Comparison of ENCODE assay signal across 17 cellular contexts in the genomic region with DNA sequence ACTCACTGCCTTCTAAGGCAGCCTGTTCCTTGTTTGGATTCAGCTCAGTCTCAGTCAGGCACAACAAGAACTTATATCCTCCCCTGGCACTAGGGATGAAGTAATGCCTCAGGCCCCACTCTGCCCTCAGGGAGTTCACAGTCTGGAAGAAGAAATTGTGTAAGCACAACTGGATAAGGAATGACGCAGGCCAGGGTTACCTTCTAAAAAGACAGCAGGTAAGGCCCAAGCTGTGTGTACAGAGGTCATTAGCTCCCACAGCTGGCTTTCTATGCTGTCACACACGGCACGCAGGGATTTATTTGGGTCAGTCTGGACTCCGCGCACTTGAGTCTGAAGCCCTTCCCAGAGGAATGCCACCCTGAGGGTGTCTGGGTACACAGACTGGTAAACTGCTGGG.
DNase-seq lines count a peak whose midpoint lies in the region; ATAC-seq and TF ChIP-seq lines count a peak whose summit lies in the region.
"Had no signal": no experiment of that assay in that cellular context is flagged by ENCODE, and none has a peak within 500 bp of the region (broad histone marks: within the 10 kb centered on the region; RNA-seq: fewer than 3 reads in every experiment).

No MANE protein-coding gene starts in this region.

- no peak overlapping the region for H3K23ac ChIP-seq in mesenchymal stem cell (ENCODE audit: low read length in 2 of 2)

- H3K79me1 ChIP-seq in mesenchymal stem cell (replicated peaks; ENCODE audit: low read length, poor library complexity, severe bottlenecking): peaks cover 17% of the 10 kb centered on the region

- 60% methylated on average over 5 of the region's 5 CpGs for WGBS in mammary epithelial cell (ENCODE audit: low coverage, missing lambda C conversion rate)
- WGBS in mesenchymal stem cell: 80% methylated on average over 5 of the region's 5 CpGs

- TF ChIP-seq CTCF in mammary epithelial cell (conservative IDR thresholded peaks at IDR 0.05 in 1 of 2, IDR thresholded peaks at IDR 0.05 in 1 of 2; ENCODE audit: extremely low read depth in 1 of 2, insufficient read depth in 1 of 2, low read depth in 1 of 2, low read length in 2 of 2) (no peak), tibial artery (IDR thresholded peaks at IDR 0.05) (no peak)

- H3K4me1 ChIP-seq in mammary epithelial cell (ENCODE audit: insufficient read depth, low read length) (peaks cover 17% of the 10 kb centered on the region), mesenchymal stem cell (ENCODE audit: control insufficient read depth, insufficient read depth, low read depth, low read length) (peaks cover 30% of the 10 kb centered on the region), tibial artery (peaks cover 0 to 28% (median 11%) of the 10 kb centered on the region in 4 donors)

- no peak overlapping the region for H3K14ac ChIP-seq in mesenchymal stem cell (ENCODE audit: low read length in 2 of 2)

- H3K27me3 ChIP-seq in mammary epithelial cell (ENCODE audit: insufficient read depth, low read length) (peaks cover 9% of the 10 kb centered on the region), mesenchymal stem cell (ENCODE audit: control insufficient read depth in 1 of 2, insufficient read depth in 1 of 2, low read length in 2 of 2) (no peaks in the 10 kb centered on the region), tibial artery (no peaks in the 10 kb centered on the region)
- H3K27me3 ChIP-seq: sigmoid colon, vagina had no signal

- H3K36me3 ChIP-seq in mammary epithelial cell (ENCODE audit: insufficient read depth, low read length): no peaks in the 10 kb centered on the region
- H3K36me3 ChIP-seq in mesenchymal stem cell (ENCODE audit: control insufficient read depth in 1 of 2, insufficient read depth in 2 of 2, low read depth in 1 of 2, low read length in 2 of 2): peaks cover 0 to 4% of the 10 kb centered on the region in 2 experiments
- H3K36me3 ChIP-seq in tibial artery: no peaks in the 10 kb centered on the region
- H3K36me3 ChIP-seq: sigmoid colon, vagina had no signal

- H2AK5ac ChIP-seq in mesenchymal stem cell (ENCODE audit: low read length, severe bottlenecking): no peak overlapping the region

- no peak overlapping the region for H2AFZ ChIP-seq in mammary epithelial cell (ENCODE audit: low read depth, low read length)
- no peak overlapping the region for H2AFZ ChIP-seq in mesenchymal stem cell (ENCODE audit: low read depth, low read length)
- H2AFZ ChIP-seq: GM23338 had no signal

- H2BK15ac ChIP-seq in mesenchymal stem cell (ENCODE audit: low read depth, poor library complexity, severe bottlenecking): no peak overlapping the region

- no peaks in the 10 kb centered on the region for H3K27me3 Mint-ChIP-seq in activated naive CD8-positive, alpha-beta T cell treated with anti-CD3 and anti-CD28 coated beads for 36 hours
- H3K27me3 Mint-ChIP-seq in activated naive CD8-positive, alpha-beta T cell treated with anti-CD3 and anti-CD28 coated beads, Interleukin-2, amount 50 U/mL, for 24 hours: no peaks in the 10 kb centered on the region

- no peak overlapping the region for H3K4me3 ChIP-seq in mammary epithelial cell (replicated peaks in 1 of 3; ENCODE audit: insufficient read depth in 1 of 3, low read depth in 2 of 3, low read length in 3 of 3)
- no peak overlapping the region for H3K4me3 ChIP-seq in mesenchymal stem cell (ENCODE audit: insufficient read depth in 1 of 2, low read depth in 1 of 2, low read length in 2 of 2)
- no peak overlapping the region for H3K4me3 ChIP-seq in tibial artery
- H3K4me3 ChIP-seq: GM23338, K562, sigmoid colon, vagina had no signal

- no peak for DNase-seq in activated naive CD8-positive, alpha-beta T cell treated with anti-CD3 and anti-CD28 coated beads for 36 hours
- no peak for DNase-seq in activated naive CD8-positive, alpha-beta T cell treated with anti-CD3 and anti-CD28 coated beads, Interleukin-2, amount 50 U/mL, for 24 hours
- DNase-seq in mammary epithelial cell (peak; percentile 34), mesenchymal stem cell (peak; percentile 62), tibial artery (no peak), H4 (ENCODE audit: low spot score) (no peak), ecto neural progenitor cell (ENCODE audit: low spot score) (no peak), GM03348 (ENCODE audit: low spot score) (no peak)
- DNase-seq: activated naive CD4-positive, alpha-beta T cell treated with Interleukin-2 at 50 U/mL for 16 hours; hippocampal formation; NCI-H1436 treated with DMSO at 0.1 percent for 48 hours; sigmoid colon; stimulated activated CD4-positive, alpha-beta T cell treated with anti-CD3 and anti-CD28 coated beads, Interleukin-4, amount 100 ng/mL, for 4 hours had no signal

- peaks cover 6% of the 10 kb centered on the region for H3K36me3 Mint-ChIP-seq in activated naive CD8-positive, alpha-beta T cell treated with anti-CD3 and anti-CD28 coated beads for 36 hours
- peaks cover 8% of the 10 kb centered on the region for H3K36me3 Mint-ChIP-seq in activated naive CD8-positive, alpha-beta T cell treated with anti-CD3 and anti-CD28 coated beads, Interleukin-2, amount 50 U/mL, for 24 hours (ENCODE audit: low read depth)

- H3K4me1 Mint-ChIP-seq in activated naive CD8-positive, alpha-beta T cell treated with anti-CD3 and anti-CD28 coated beads for 36 hours: peaks cover 34% of the 10 kb centered on the region
- peaks cover 35% of the 10 kb centered on the region for H3K4me1 Mint-ChIP-seq in activated naive CD8-positive, alpha-beta T cell treated with anti-CD3 and anti-CD28 coated beads, Interleukin-2, amount 50 U/mL, for 24 hours

- H3K9ac ChIP-seq in mammary epithelial cell (ENCODE audit: insufficient read depth, low read length) (no peak overlapping the region), mesenchymal stem cell (ENCODE audit: low read length) (peak overlapping the region; percentile 46)

- H2BK12ac ChIP-seq in mesenchymal stem cell (ENCODE audit: low read length in 2 of 2): no peak overlapping the region

- no TSS peak for BruUV-seq in mammary epithelial cell (replicated peaks; lab: Mats Ljungman, UMichigan)

- H3K79me2 ChIP-seq in mammary epithelial cell (ENCODE audit: insufficient read depth, low read length): no peaks in the 10 kb centered on the region

- intact Hi-C loops in mammary epithelial cell (cut with micrococcal nuclease) (no loop called here), tibial artery (cut with DNase I; ENCODE audit: low total_unique reads) (loop anchor here (5.0 kb wide), 1 partner anchor 123 kb away; no protein-coding TSS in a partner anchor)

- H3K9me3 ChIP-seq in mammary epithelial cell (replicated peaks; ENCODE audit: insufficient read depth, low read length): no peaks in the 10 kb centered on the region
- H3K9me3 ChIP-seq in mesenchymal stem cell (ENCODE audit: control insufficient read depth, low read length): no peaks in the 10 kb centered on the region
- H3K9me3 ChIP-seq in tibial artery: no peaks in the 10 kb centered on the region
- H3K9me3 ChIP-seq: sigmoid colon, vagina had no signal

- in situ Hi-C loops in mammary epithelial cell (cut with MboI; ENCODE audit: low sequenced_read_pairs in 2 of 2): no loop called here

- CTCF ChIA-PET in mammary epithelial cell (lab: Charles Lee; ENCODE audit: low non-redundant PET): no interaction called here

- no peak overlapping the region for H3K27ac ChIP-seq in mammary epithelial cell (ENCODE audit: insufficient read depth, low read depth, low read length)
- H3K27ac ChIP-seq in mesenchymal stem cell (ENCODE audit: low read length, poor library complexity, severe bottlenecking): peak overlapping the region; percentile 19
- peak overlapping the region; percentile 18 to 28 for H3K27ac ChIP-seq in tibial artery
- H3K27ac ChIP-seq: epithelial cell of prostate, vagina had no signal

- no peak overlapping the region for H2BK120ac ChIP-seq in mesenchymal stem cell (ENCODE audit: low read depth, low read length)

- H2BK5ac ChIP-seq in mesenchymal stem cell (ENCODE audit: low read depth, low read length, poor library complexity, severe bottlenecking): no peak overlapping the region

- no peak overlapping the region for H3K4ac ChIP-seq in mesenchymal stem cell (ENCODE audit: low read depth in 1 of 2, low read length in 2 of 2)

- no peak overlapping the region for H4K91ac ChIP-seq in mesenchymal stem cell (ENCODE audit: low read length)

- no peak overlapping the region for H3K18ac ChIP-seq in mesenchymal stem cell (ENCODE audit: low read depth in 1 of 2, low read length in 2 of 2)

- H3K27ac Mint-ChIP-seq in activated naive CD8-positive, alpha-beta T cell treated with anti-CD3 and anti-CD28 coated beads for 36 hours: peak overlapping the region; percentile 42
- no peak overlapping the region for H3K27ac Mint-ChIP-seq in activated naive CD8-positive, alpha-beta T cell treated with anti-CD3 and anti-CD28 coated beads, Interleukin-2, amount 50 U/mL, for 24 hours
- H3K27ac Mint-ChIP-seq: GM23338 had no signal

- H3K4me2 ChIP-seq in mammary epithelial cell (ENCODE audit: insufficient read depth, low read depth, low read length) (no peak overlapping the region), mesenchymal stem cell (ENCODE audit: low read length, poor library complexity, severe bottlenecking) (no peak overlapping the region)
- H3K4me2 ChIP-seq: GM23338 had no signal

- no peaks in the 10 kb centered on the region for H3K9me3 Mint-ChIP-seq in activated naive CD8-positive, alpha-beta T cell treated with anti-CD3 and anti-CD28 coated beads for 36 hours
- no peaks in the 10 kb centered on the region for H3K9me3 Mint-ChIP-seq in activated naive CD8-positive, alpha-beta T cell treated with anti-CD3 and anti-CD28 coated beads, Interleukin-2, amount 50 U/mL, for 24 hours

- dilution Hi-C loops in mammary epithelial cell (cut with HindIII; ENCODE audit: low sequenced_read_pairs): loop anchor here (5.0 kb wide), 1 partner anchor 123 kb away; no protein-coding TSS in a partner anchor

- H4K8ac ChIP-seq in mesenchymal stem cell (ENCODE audit: low read length): no peak overlapping the region

- H4K20me1 ChIP-seq in mammary epithelial cell (ENCODE audit: insufficient read depth, low read length): no peaks in the 10 kb centered on the region

- H3K4me3 Mint-ChIP-seq in activated naive CD8-positive, alpha-beta T cell treated with anti-CD3 and anti-CD28 coated beads for 36 hours: no peak overlapping the region
- H3K4me3 Mint-ChIP-seq in activated naive CD8-positive, alpha-beta T cell treated with anti-CD3 and anti-CD28 coated beads, Interleukin-2, amount 50 U/mL, for 24 hours: no peak overlapping the region
- H3K4me3 Mint-ChIP-seq: GM23338 had no signal

- no peak for ATAC-seq in activated naive CD8-positive, alpha-beta T cell treated with anti-CD3 and anti-CD28 coated beads, Interleukin-2, amount 50 U/mL, for 24 hours
- ATAC-seq: GM23338, K562 had no signal

Comparison
In these comparisons a context has a peak if more than half of its experiments do, and no peak if none do; other contexts are left out.
1. DNase-seq: peak in mammary epithelial cell (single experiment) and mesenchymal stem cell (single experiment); none in activated naive CD8-positive, alpha-beta T cell treated with anti-CD3 and anti-CD28 coated beads for 36 hours (single experiment), activated naive CD8-positive, alpha-beta T cell treated with anti-CD3 and anti-CD28 coated beads, Interleukin-2, amount 50 U/mL, for 24 hours (single experiment), tibial artery (0 of 2), H4 (single experiment), ecto neural progenitor cell (single experiment) and GM03348 (single experiment).